Comparison of ENCODE assay signal across 16 cellular contexts in genomic region chr20:57175397-57176010, GRCh38.
A peak's percentile ranks its signal among the peaks of the same experiment; 100 is the strongest.
DNase-seq lines count a peak whose midpoint lies in the region; ATAC-seq and TF ChIP-seq lines count a peak whose summit lies in the region.
"Had no signal": no experiment of that assay in that cellular context is flagged by ENCODE, and none has a peak within 500 bp of the region (broad histone marks: within the 10 kb centered on the region; RNA-seq: fewer than 3 reads in every experiment).

No MANE protein-coding gene starts in this region.

- H3K4me3 ChIP-seq in mesenchymal stem cell (ENCODE audit: insufficient read depth in 1 of 2, low read depth in 1 of 2, low read length in 2 of 2): no peak overlapping the region
- H3K4me3 ChIP-seq in GM23248: no peak overlapping the region

- no peak overlapping the region for H3K4ac ChIP-seq in mesenchymal stem cell (ENCODE audit: low read depth in 1 of 2, low read length in 2 of 2)

- no peaks in the 10 kb centered on the region for H3K79me2 ChIP-seq in GM23248 (ENCODE audit: insufficient read depth)

- H3K27ac ChIP-seq in mesenchymal stem cell (ENCODE audit: low read length, poor library complexity, severe bottlenecking) (no peak overlapping the region), GM23248 (no peak overlapping the region)
- H3K27ac ChIP-seq: WERI-Rb-1 had no signal

- no peak overlapping the region for H3K18ac ChIP-seq in mesenchymal stem cell (ENCODE audit: low read depth in 1 of 2, low read length in 2 of 2)

- H2AK5ac ChIP-seq in mesenchymal stem cell (ENCODE audit: low read length, severe bottlenecking): no peak overlapping the region

- H2BK5ac ChIP-seq in mesenchymal stem cell (ENCODE audit: low read depth, low read length, poor library complexity, severe bottlenecking): no peak overlapping the region

- peak; percentile 48 for DNase-seq in GM13977 (ENCODE audit: low spot score)
- DNase-seq in mesenchymal stem cell: peak; percentile 18
- no peak for DNase-seq in GM23248
- DNase-seq: activated naive CD4-positive, alpha-beta T cell treated with anti-CD3 and anti-CD28 coated beads, Interleukin-2, amount 10 ng/mL, durations not matched to agents 7 days and 5 days; BE2C; Calu3; naive B cell; NCI-H345; stimulated activated CD4-positive, alpha-beta T cell treated with anti-CD3 and anti-CD28 coated beads, Interleukin-4, amount 100 ng/mL, for 24 hours; stimulated activated CD8-positive, alpha-beta memory T cell treated with anti-CD3 and anti-CD28 coated beads, Interleukin-4, amount 100 ng/mL, for 48 hours; WERI-Rb-1 had no signal

- no peaks in the 10 kb centered on the region for H4K20me1 ChIP-seq in GM23248 (ENCODE audit: insufficient read depth)

- TF ChIP-seq CTCF in GM13977 (IDR thresholded peaks at IDR 0.05; ENCODE audit: extremely low read depth, insufficient read depth, missing control alignments): no peak

- no peak overlapping the region for H4K8ac ChIP-seq in mesenchymal stem cell (ENCODE audit: low read length)

- H3K9me3 ChIP-seq in mesenchymal stem cell (ENCODE audit: control insufficient read depth, low read length): no peaks in the 10 kb centered on the region
- no peaks in the 10 kb centered on the region for H3K9me3 ChIP-seq in GM23248 (ENCODE audit: low read depth)
- H3K9me3 ChIP-seq: BE2C had no signal

- ATAC-seq in GM19023 (IDR thresholded peaks at IDR 0.05; ENCODE audit: unreplicated experiment): peak; percentile 57
- peak; percentile 55 for ATAC-seq in HG02938 (IDR thresholded peaks at IDR 0.05; ENCODE audit: unreplicated experiment)
- ATAC-seq in HG03175 (IDR thresholded peaks at IDR 0.05; ENCODE audit: unreplicated experiment): no peak
- ATAC-seq in GM18909 (IDR thresholded peaks at IDR 0.05; ENCODE audit: poor library complexity, unreplicated experiment): no peak
- ATAC-seq: Right ventricle myocardium inferior had no signal

- H3K27me3 ChIP-seq in mesenchymal stem cell (ENCODE audit: control insufficient read depth in 1 of 2, insufficient read depth in 1 of 2, low read length in 2 of 2): peaks cover 13 to 55% of the 10 kb centered on the region in 2 experiments
- peaks cover 16% of the 10 kb centered on the region for H3K27me3 ChIP-seq in GM23248 (replicated peaks; ENCODE audit: insufficient read depth)
- H3K27me3 ChIP-seq: BE2C had no signal

- in situ Hi-C loops in GM13977 (cut with MboI; ENCODE audit: low pct_unique_long_range_greater_than_20kb, low sequenced_read_pairs, unreplicated experiment): no loop called here
- in situ Hi-C loops in GM23248 (cut with MboI): no loop called here

- H3K23ac ChIP-seq in mesenchymal stem cell (ENCODE audit: low read length in 2 of 2): no peak overlapping the region

- H3K4me2 ChIP-seq in mesenchymal stem cell (ENCODE audit: low read length, poor library complexity, severe bottlenecking) (no peak overlapping the region), GM23248 (ENCODE audit: unreplicated experiment) (no peak overlapping the region)

- H3K9ac ChIP-seq in mesenchymal stem cell (ENCODE audit: low read length) (no peak overlapping the region), GM23248 (no peak overlapping the region)

- H3K79me1 ChIP-seq in mesenchymal stem cell (replicated peaks; ENCODE audit: low read length, poor library complexity, severe bottlenecking): no peaks in the 10 kb centered on the region

- no peaks in the 10 kb centered on the region for H3K9me2 ChIP-seq in GM23248 (ENCODE audit: insufficient read depth)

- no peak overlapping the region for H3K14ac ChIP-seq in mesenchymal stem cell (ENCODE audit: low read length in 2 of 2)

- H2BK12ac ChIP-seq in mesenchymal stem cell (ENCODE audit: low read length in 2 of 2): no peak overlapping the region

- 69% methylated on average over 8 of the region's 8 CpGs for WGBS in mesenchymal stem cell
- WGBS in GM23248 (ENCODE audit: low coverage in 1 of 2, low lambda C conversion rate in 2 of 2, missing lambda C conversion rate in 2 of 2), 2 experiments: 59 to 71% methylated on average over 8 of the region's 8 CpGs

- no peak overlapping the region for H2AFZ ChIP-seq in mesenchymal stem cell (ENCODE audit: low read depth, low read length)
- no peak overlapping the region for H2AFZ ChIP-seq in GM23248

- H2BK120ac ChIP-seq in mesenchymal stem cell (ENCODE audit: low read depth, low read length): no peak overlapping the region

- H3K36me3 ChIP-seq in mesenchymal stem cell (ENCODE audit: control insufficient read depth in 1 of 2, insufficient read depth in 2 of 2, low read depth in 1 of 2, low read length in 2 of 2): no peaks in the 10 kb centered on the region
- H3K36me3 ChIP-seq in GM23248 (ENCODE audit: low read depth): no peaks in the 10 kb centered on the region
- H3K36me3 ChIP-seq: BE2C, WERI-Rb-1 had no signal

- H3F3A ChIP-seq in GM23248 (ENCODE audit: insufficient read depth): no peaks in the 10 kb centered on the region

- no peak overlapping the region for H4K91ac ChIP-seq in mesenchymal stem cell (ENCODE audit: low read length)

- H2BK15ac ChIP-seq in mesenchymal stem cell (ENCODE audit: low read depth, poor library complexity, severe bottlenecking): no peak overlapping the region

- H3K4me1 ChIP-seq in mesenchymal stem cell (ENCODE audit: control insufficient read depth, insufficient read depth, low read depth, low read length): no peaks in the 10 kb centered on the region
- no peaks in the 10 kb centered on the region for H3K4me1 ChIP-seq in GM23248 (ENCODE audit: insufficient read depth)
- H3K4me1 ChIP-seq: BE2C had no signal

Comparison
In these comparisons a context has a peak if more than half of its experiments do, and no peak if none do; other contexts are left out.
1. ATAC-seq: peak in GM19023 (single experiment) and HG02938 (single experiment); none in HG03175 (single experiment) and GM18909 (single experiment).